In the genomic region with DNA sequence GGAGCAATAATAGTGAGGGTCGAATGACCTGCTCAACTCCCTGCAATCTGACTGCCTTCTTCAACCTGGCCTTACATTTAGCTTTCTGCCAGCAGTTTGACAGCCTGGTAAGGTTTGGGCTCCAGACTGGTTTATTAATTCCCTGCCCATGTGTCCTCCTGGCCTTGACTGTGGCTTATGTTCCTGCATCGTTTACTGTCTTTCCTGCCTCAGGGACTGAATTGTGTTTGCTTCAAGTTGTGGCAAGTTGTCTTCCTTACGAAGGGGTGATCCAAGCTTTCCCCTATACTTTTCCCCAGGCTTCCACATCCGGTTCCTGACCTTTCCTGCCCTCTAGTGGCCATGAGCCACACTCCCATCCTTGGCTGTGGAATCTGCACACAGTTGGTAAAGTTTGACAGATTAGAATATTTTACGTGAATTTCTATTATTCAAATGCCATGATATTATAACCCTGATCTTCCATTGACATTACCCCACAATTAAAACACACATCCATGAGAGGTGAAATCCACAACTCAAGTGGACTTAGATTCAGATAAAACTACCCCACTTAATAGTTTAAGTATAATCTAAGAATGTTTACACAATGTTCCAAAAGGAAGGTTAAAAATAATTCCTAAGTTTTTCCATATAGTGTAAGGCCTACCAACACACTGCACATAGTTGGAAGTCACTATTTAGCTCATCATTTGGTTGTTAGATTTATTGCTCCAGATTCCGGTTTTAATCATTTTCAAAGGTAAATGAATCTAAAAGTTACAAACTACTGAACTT, we compare ENCODE assay signal across 8 cellular contexts.
DNase-seq lines count a peak whose midpoint lies in the region; ATAC-seq, FAIRE-seq and TF ChIP-seq lines count a peak whose summit lies in the region.

No MANE protein-coding gene starts in this region.

- no peak overlapping the region for H3K9ac ChIP-seq in HepG2 (ENCODE audit: insufficient read depth, low read depth, low read length)

- peak; percentile 81 for TF ChIP-seq CTCF in HepG2 (CRISPR knock-in tag; IDR thresholded peaks at IDR 0.05)
- no peak for TF ChIP-seq CTCF in omental fat pad (IDR thresholded peaks at IDR 0.05)

- BruUV-seq in HepG2 (replicated peaks; lab: Mats Ljungman, UMichigan), result no TSS peak

- H4K20me1 ChIP-seq in HepG2 (ENCODE audit: insufficient read depth, low read length), result no peaks in the 10 kb centered on the region

- CTCF ChIA-PET in HepG2 (lab: Yijun Ruan, JAX; ENCODE audit: low intra/inter-chr PET ratio, low total read pairs), result interaction anchor here (1.2 kb wide), 1 partner anchor 155 kb away, joined by 3 read pairs; no protein-coding TSS in a partner anchor

- DNase-seq in Ammon's horn (ENCODE audit: low spot score), result peak; percentile 61
- DNase-seq in GM19238 (ENCODE audit: insufficient read length, low spot score), result peak; percentile 6
- DNase-seq in NCI-H524 treated with DMSO at 0.1 percent for 48 hours (lab: John Stamatoyannopoulos, UW), result peak; percentile 17
- DNase-seq in cerebellum (ENCODE audit: low spot score), result peak; percentile 19
- peak; percentile 41 for DNase-seq in HepG2 (ENCODE audit: low spot score)
- DNase-seq in DMS79 treated with DMSO at 0.1 percent for 48 hours (lab: John Stamatoyannopoulos, UW), result no peak
- DNase-seq in omental fat pad (ENCODE audit: low spot score), result no peak

- no peak overlapping the region for H3K27ac ChIP-seq in HepG2 (ENCODE audit: extremely low read length, insufficient read depth, low read length)

- no peak overlapping the region for H3K4me2 ChIP-seq in HepG2 (ENCODE audit: low read depth, low read length)

- in situ Hi-C loops in HepG2 (cut with HindIII; ENCODE audit: extremely low pct_ligation_motif_present, low pct_unique_long_range_greater_than_20kb), result no loop called here

- 61% methylated on average over 6 of the region's 6 CpGs for WGBS in HepG2 (ENCODE audit: low lambda C conversion rate)

- intact Hi-C loops in HepG2 (cut with micrococcal nuclease; ENCODE audit: unreplicated experiment), result no loop called here

- H3K36me3 ChIP-seq in HepG2 (replicated peaks in 1 of 2; ENCODE audit: control insufficient read depth in 1 of 2, insufficient read depth in 2 of 2, low read length in 2 of 2), result no peaks in the 10 kb centered on the region

- H3K4me3 ChIP-seq in HepG2 (replicated peaks in 1 of 3; ENCODE audit: insufficient read depth in 1 of 3, low read depth in 2 of 3, low read length in 3 of 3), result no peak overlapping the region

- peaks cover 5% of the 10 kb centered on the region for H3K4me1 ChIP-seq in HepG2 (ENCODE audit: insufficient read depth, low read length)

- no peak for TF ChIP-seq EP300 in HepG2 (IDR thresholded peaks at IDR 0.05; ENCODE audit: low read depth in 2 of 2, low read length in 2 of 2)
- no peak for TF ChIP-seq EP300 in HepG2 (CRISPR knock-in tag; IDR thresholded peaks at IDR 0.05; ENCODE audit: borderline replicate concordance)

- no peaks in the 10 kb centered on the region for H3K79me2 ChIP-seq in HepG2 (ENCODE audit: insufficient read depth, low read length)

- no peaks in the 10 kb centered on the region for H3K27me3 ChIP-seq in HepG2 (ENCODE audit: control insufficient read depth in 1 of 2, insufficient read depth in 2 of 2, low read length in 2 of 2)

- ATAC-seq in HepG2 (peak; percentile 90), GM18505 (IDR thresholded peaks at IDR 0.05; ENCODE audit: unreplicated experiment) (no peak), omental fat pad (ENCODE audit: low FRiP score) (no peak)

- peak; percentile 71 for FAIRE-seq in HepG2 (lab: Jason Lieb, UNC)

- TF ChIP-seq POLR2A in HepG2 (IDR thresholded peaks at IDR 0.05; ENCODE audit: insufficient read depth in 1 of 2, low read depth in 2 of 2, low read length in 2 of 2) (no peak), GM18505 (IDR thresholded peaks at IDR 0.05; ENCODE audit: borderline replicate concordance, extremely low read depth, insufficient read depth, insufficient read length) (no peak)

- POLR2A ChIA-PET in HepG2 (lab: Yijun Ruan, JAX), result interaction anchor here (0.8 kb wide), 1 partner anchor 96 kb away, joined by 3 read pairs; no protein-coding TSS in a partner anchor

- TF ChIP-seq RAD21 in HepG2 (CRISPR knock-in tag; IDR thresholded peaks at IDR 0.05), result peak; percentile 49

- H3K9me3 ChIP-seq in HepG2 (ENCODE audit: low read length), result no peaks in the 10 kb centered on the region

- no peak overlapping the region for H2AFZ ChIP-seq in HepG2 (ENCODE audit: low read length)

TF ChIP-seq in HepG2, 621 proteins besides CTCF, POLR2A, EP300 and RAD21 (continues in another document):
- TF ChIP-seq, protein P1, sequence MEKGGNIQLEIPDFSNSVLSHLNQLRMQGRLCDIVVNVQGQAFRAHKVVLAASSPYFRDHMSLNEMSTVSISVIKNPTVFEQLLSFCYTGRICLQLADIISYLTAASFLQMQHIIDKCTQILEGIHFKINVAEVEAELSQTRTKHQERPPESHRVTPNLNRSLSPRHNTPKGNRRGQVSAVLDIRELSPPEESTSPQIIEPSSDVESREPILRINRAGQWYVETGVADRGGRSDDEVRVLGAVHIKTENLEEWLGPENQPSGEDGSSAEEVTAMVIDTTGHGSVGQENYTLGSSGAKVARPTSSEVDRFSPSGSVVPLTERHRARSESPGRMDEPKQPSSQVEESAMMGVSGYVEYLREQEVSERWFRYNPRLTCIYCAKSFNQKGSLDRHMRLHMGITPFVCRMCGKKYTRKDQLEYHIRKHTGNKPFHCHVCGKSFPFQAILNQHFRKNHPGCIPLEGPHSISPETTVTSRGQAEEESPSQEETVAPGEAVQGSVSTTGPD (CRISPR knock-in tag; IDR thresholded peaks at IDR 0.05), result no peak
- TF ChIP-seq POLR2AphosphoS2 (IDR thresholded peaks at IDR 0.05; ENCODE audit: low read depth, low read length), result no peak
- TF ChIP-seq, protein P2, sequence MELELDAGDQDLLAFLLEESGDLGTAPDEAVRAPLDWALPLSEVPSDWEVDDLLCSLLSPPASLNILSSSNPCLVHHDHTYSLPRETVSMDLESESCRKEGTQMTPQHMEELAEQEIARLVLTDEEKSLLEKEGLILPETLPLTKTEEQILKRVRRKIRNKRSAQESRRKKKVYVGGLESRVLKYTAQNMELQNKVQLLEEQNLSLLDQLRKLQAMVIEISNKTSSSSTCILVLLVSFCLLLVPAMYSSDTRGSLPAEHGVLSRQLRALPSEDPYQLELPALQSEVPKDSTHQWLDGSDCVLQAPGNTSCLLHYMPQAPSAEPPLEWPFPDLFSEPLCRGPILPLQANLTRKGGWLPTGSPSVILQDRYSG (CRISPR knock-in tag; IDR thresholded peaks at IDR 0.05), result no peak
- no peak for TF ChIP-seq SRSF9 (IDR thresholded peaks at IDR 0.05; ENCODE audit: borderline replicate concordance, insufficient read depth, low read depth, low read length, poor library complexity, severe bottlenecking)
- TF ChIP-seq, protein P3, sequence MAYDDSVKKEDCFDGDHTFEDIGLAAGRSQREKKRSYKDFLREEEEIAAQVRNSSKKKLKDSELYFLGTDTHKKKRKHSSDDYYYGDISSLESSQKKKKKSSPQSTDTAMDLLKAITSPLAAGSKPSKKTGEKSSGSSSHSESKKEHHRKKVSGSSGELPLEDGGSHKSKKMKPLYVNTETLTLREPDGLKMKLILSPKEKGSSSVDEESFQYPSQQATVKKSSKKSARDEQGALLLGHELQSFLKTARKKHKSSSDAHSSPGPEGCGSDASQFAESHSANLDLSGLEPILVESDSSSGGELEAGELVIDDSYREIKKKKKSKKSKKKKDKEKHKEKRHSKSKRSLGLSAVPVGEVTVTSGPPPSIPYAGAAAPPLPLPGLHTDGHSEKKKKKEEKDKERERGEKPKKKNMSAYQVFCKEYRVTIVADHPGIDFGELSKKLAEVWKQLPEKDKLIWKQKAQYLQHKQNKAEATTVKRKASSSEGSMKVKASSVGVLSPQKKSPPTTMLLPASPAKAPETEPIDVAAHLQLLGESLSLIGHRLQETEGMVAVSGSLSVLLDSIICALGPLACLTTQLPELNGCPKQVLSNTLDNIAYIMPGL (CRISPR knock-in tag; IDR thresholded peaks at IDR 0.05; ENCODE audit: borderline replicate concordance in 1 of 2, low read depth in 1 of 2), result 0 out of 4 replicates have a peak, but pooled peaks of 1 of the 2 experiments have one; percentile 21
- no peak for TF ChIP-seq ZNF543 (CRISPR knock-in tag; IDR thresholded peaks at IDR 0.05)
- TF ChIP-seq PRPF4 (IDR thresholded peaks at IDR 0.05; ENCODE audit: low read depth, low read length, poor library complexity, severe bottlenecking), result no peak
- no peak for TF ChIP-seq ARNT (IDR thresholded peaks at IDR 0.05)
- TF ChIP-seq MEF2D (CRISPR knock-in tag; IDR thresholded peaks at IDR 0.05), result 0 out of 2 replicates have a peak, but pooled peaks have one; percentile 23
- TF ChIP-seq HNF4A (CRISPR knock-in tag; IDR thresholded peaks at IDR 0.05), result no peak
- no peak for TF ChIP-seq MBD4 (IDR thresholded peaks at IDR 0.05; ENCODE audit: borderline replicate concordance, low read length)
- TF ChIP-seq, protein P4, sequence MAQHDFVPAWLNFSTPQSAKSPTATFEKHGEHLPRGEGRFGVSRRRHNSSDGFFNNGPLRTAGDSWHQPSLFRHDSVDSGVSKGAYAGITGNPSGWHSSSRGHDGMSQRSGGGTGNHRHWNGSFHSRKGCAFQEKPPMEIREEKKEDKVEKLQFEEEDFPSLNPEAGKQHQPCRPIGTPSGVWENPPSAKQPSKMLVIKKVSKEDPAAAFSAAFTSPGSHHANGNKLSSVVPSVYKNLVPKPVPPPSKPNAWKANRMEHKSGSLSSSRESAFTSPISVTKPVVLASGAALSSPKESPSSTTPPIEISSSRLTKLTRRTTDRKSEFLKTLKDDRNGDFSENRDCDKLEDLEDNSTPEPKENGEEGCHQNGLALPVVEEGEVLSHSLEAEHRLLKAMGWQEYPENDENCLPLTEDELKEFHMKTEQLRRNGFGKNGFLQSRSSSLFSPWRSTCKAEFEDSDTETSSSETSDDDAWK (CRISPR knock-in tag; IDR thresholded peaks at IDR 0.05), result no peak
- no peak for TF ChIP-seq REL (CRISPR knock-in tag; conservative IDR thresholded peaks at IDR 0.05)
- no peak for TF ChIP-seq SRF (IDR thresholded peaks at IDR 0.05; ENCODE audit: low read depth, low read length)
- TF ChIP-seq ASH2L (IDR thresholded peaks at IDR 0.05; ENCODE audit: insufficient read length, low read depth, low read length), result no peak
- TF ChIP-seq GABPA (IDR thresholded peaks at IDR 0.05; ENCODE audit: low read depth, low read length), result no peak
- TF ChIP-seq GABPA (CRISPR knock-in tag; IDR thresholded peaks at IDR 0.05; ENCODE audit: low read depth), result peak; percentile 67
- TF ChIP-seq XRCC5 (optimal IDR thresholded peaks at IDR 0.05; ENCODE audit: low read length), result peak; percentile 46

Comparison
In these comparisons a context has a peak if more than half of its experiments do, and no peak if none do; other contexts are left out.
1. DNase-seq: peak in Ammon's horn (single experiment), GM19238 (single experiment), NCI-H524 treated with DMSO at 0.1 percent for 48 hours (single experiment), cerebellum (single experiment) and HepG2 (single experiment); none in DMS79 treated with DMSO at 0.1 percent for 48 hours (single experiment) and omental fat pad (single experiment).